In genomic region chr11:117960406-117960805, GRCh38 we compare ENCODE assay signal across 27 cellular contexts. TPM values are rescaled to one million over a fixed set of nuclear protein-coding genes. Genes with fewer than 3 reads are reported as not detected.
DNase-seq lines count a peak whose midpoint lies in the region; ATAC-seq and TF ChIP-seq lines count a peak whose summit lies in the region.
"Had no signal": no experiment of that assay in that cellular context is flagged by ENCODE, and none has a peak within 500 bp of the region (broad histone marks: within the 10 kb centered on the region; RNA-seq: fewer than 3 reads in every experiment).

No MANE protein-coding gene starts in this region.

- peak overlapping the region; percentile 30 for H3K27ac Mint-ChIP-seq in activated T-cell treated with anti-CD3 and anti-CD28 coated beads, Interleukin-2, amount 50 U/mL, for 24 hours
- H3K27ac Mint-ChIP-seq: mesothelial cell of epicardium, type B pancreatic cell had no signal

- intact Hi-C loops in colonic mucosa (cut with DNase I) = no loop called here
- intact Hi-C loops in ovary (cut with DNase I) = no loop called here

- no peak for TF ChIP-seq POLR2A in ovary (IDR thresholded peaks at IDR 0.05)

- no peaks in the 10 kb centered on the region for H3K27me3 ChIP-seq in OCI-LY3 (ENCODE audit: low read depth, low read length)
- no peaks in the 10 kb centered on the region for H3K27me3 ChIP-seq in colonic mucosa
- no peaks in the 10 kb centered on the region for H3K27me3 ChIP-seq in ovary
- H3K27me3 ChIP-seq: brain microvascular endothelial cell had no signal

- no peak overlapping the region for H2AFZ ChIP-seq in OCI-LY3 (ENCODE audit: low read depth, low read length)
- H2AFZ ChIP-seq: PC-9 had no signal

- H3K36me3 ChIP-seq in OCI-LY3 (replicated peaks; ENCODE audit: low read depth, low read length) = peaks cover 19% of the 10 kb centered on the region
- no peaks in the 10 kb centered on the region for H3K36me3 ChIP-seq in colonic mucosa
- no peaks in the 10 kb centered on the region for H3K36me3 ChIP-seq in ovary
- H3K36me3 ChIP-seq: brain microvascular endothelial cell had no signal

- H3K4me2 ChIP-seq in OCI-LY3 (ENCODE audit: low read length) = 0 out of 2 replicates have a peak overlapping the region, but pooled peaks have one; percentile 23
- H3K4me2 ChIP-seq: PC-9 had no signal

- peaks cover 5% of the 10 kb centered on the region for H3K36me3 Mint-ChIP-seq in activated T-cell treated with anti-CD3 and anti-CD28 coated beads, Interleukin-2, amount 50 U/mL, for 24 hours (ENCODE audit: low read depth)
- H3K36me3 Mint-ChIP-seq: mesothelial cell of epicardium, type B pancreatic cell had no signal

- H3K9ac ChIP-seq in OCI-LY3 (ENCODE audit: low read length) = no peak overlapping the region
- H3K9ac ChIP-seq in colonic mucosa (ENCODE audit: low read depth in 2 of 2, low read length in 2 of 2) = no peak overlapping the region

- peak overlapping the region; percentile 10 for H3K4me3 Mint-ChIP-seq in activated T-cell treated with anti-CD3 and anti-CD28 coated beads, Interleukin-2, amount 50 U/mL, for 24 hours
- H3K4me3 Mint-ChIP-seq: mesothelial cell of epicardium, type B pancreatic cell had no signal

- WGBS in ovary, 3 donors = 72 to 90% (median 82%) methylated on average over 1 of the region's 1 CpG

- no peaks in the 10 kb centered on the region for H4K20me1 ChIP-seq in OCI-LY3 (ENCODE audit: insufficient read depth, low read length)

- peaks cover 10% of the 10 kb centered on the region for H3K9me3 Mint-ChIP-seq in activated T-cell treated with anti-CD3 and anti-CD28 coated beads, Interleukin-2, amount 50 U/mL, for 24 hours

- H3K4me1 ChIP-seq in OCI-LY3 (ENCODE audit: low read length) (peaks cover 15% of the 10 kb centered on the region), colonic mucosa (no peaks in the 10 kb centered on the region), ovary (ENCODE audit: insufficient read depth) (no peaks in the 10 kb centered on the region)

- DNase-seq in activated T-cell treated with anti-CD3 and anti-CD28 coated beads, Interleukin-2, amount 50 U/mL, for 24 hours = no peak
- DNase-seq in activated T-cell treated with anti-CD3 and anti-CD28 coated beads, Interleukin-2, amount 50 U/mL, for 48 hours = no peak
- peak; percentile 6 for DNase-seq in GM13977 (ENCODE audit: low spot score)
- DNase-seq in colonic mucosa = no peak
- DNase-seq in ovary = no peak
- DNase-seq: brain microvascular endothelial cell; effector CD8-positive, alpha-beta T cell; kidney; naive thymus-derived CD4-positive, alpha-beta T cell; NCI-H1092 treated with DMSO at 0.1 percent for 48 hours; NCI-H187; NCI-H2171; NCI-H510A treated with DMSO at 0.1 percent for 48 hours; PC-9; stimulated activated CD8-positive, alpha-beta memory T cell treated with anti-CD3 and anti-CD28 coated beads, Interleukin-4, amount 100 ng/mL, for 48 hours; T-helper 9 cell had no signal

- no peaks in the 10 kb centered on the region for H3K79me2 ChIP-seq in OCI-LY3 (ENCODE audit: low read length)

- TF ChIP-seq CTCF in GM13977 (IDR thresholded peaks at IDR 0.05; ENCODE audit: extremely low read depth, insufficient read depth, missing control alignments) = no peak
- no peak for TF ChIP-seq CTCF in OCI-LY3 (IDR thresholded peaks at IDR 0.05; ENCODE audit: low read depth, low read length)
- TF ChIP-seq CTCF in colonic mucosa (IDR thresholded peaks at IDR 0.05) = no peak
- no peak for TF ChIP-seq CTCF in ovary (IDR thresholded peaks at IDR 0.05)

- H3K27ac ChIP-seq in OCI-LY3 (ENCODE audit: low read length) (no peak overlapping the region), colonic mucosa (peak overlapping the region; percentile 30), ovary (no peak overlapping the region)
- H3K27ac ChIP-seq: brain microvascular endothelial cell, PC-9 had no signal

- no peak for ATAC-seq in HG03159 (IDR thresholded peaks at IDR 0.05; ENCODE audit: unreplicated experiment)
- ATAC-seq: naive thymus-derived CD4-positive, alpha-beta T cell; Right ventricle myocardium inferior; SK-N-SH treated with all-trans-retinoic acid at 6 μM for 48 hours had no signal

- H3K4me3 ChIP-seq in OCI-LY3 (ENCODE audit: low read length) (no peak overlapping the region), colonic mucosa (no peak overlapping the region), ovary (no peak overlapping the region)
- H3K4me3 ChIP-seq: PC-9, skin epidermis had no signal

- no peaks in the 10 kb centered on the region for H3K27me3 Mint-ChIP-seq in activated T-cell treated with anti-CD3 and anti-CD28 coated beads, Interleukin-2, amount 50 U/mL, for 24 hours
- H3K27me3 Mint-ChIP-seq: naive thymus-derived CD4-positive, alpha-beta T cell had no signal

- H3K4me1 Mint-ChIP-seq in activated T-cell treated with anti-CD3 and anti-CD28 coated beads, Interleukin-2, amount 50 U/mL, for 24 hours (ENCODE audit: low read depth) = peaks cover 33% of the 10 kb centered on the region
- H3K4me1 Mint-ChIP-seq: mesothelial cell of epicardium had no signal

- H3K9me3 ChIP-seq in OCI-LY3 (ENCODE audit: insufficient read depth, low read length) = 0 out of 2 replicates have a peak, but pooled peaks cover 9% of the 10 kb centered on the region
- H3K9me3 ChIP-seq in colonic mucosa = no peaks in the 10 kb centered on the region
- H3K9me3 ChIP-seq in ovary = no peaks in the 10 kb centered on the region

- TF ChIP-seq EP300 in ovary (IDR thresholded peaks at IDR 0.05) = no peak

- in situ Hi-C loops in GM13977 (cut with MboI; ENCODE audit: low pct_unique_long_range_greater_than_20kb, low sequenced_read_pairs, unreplicated experiment) = no loop called here

RNA-seq across cellular contexts. Expression of gene IL10RA, which starts 25.8 kb away (rescaled TPM):
- total RNA-seq in colonic mucosa = 1 to 10 TPM; 4.4 to 9.8 TPM
- 10 to 100 TPM in 1 of 7 donors, 1 to 10 TPM in 6; 2.0 to 13.7 (median 6.7) TPM for total RNA-seq in ovary
- polyA plus RNA-seq in ovary = 10 to 100 TPM in 1 of 2 donors, 1 to 10 TPM in 1; 2.6 to 14.1 TPM
- total RNA-seq: fibroblast of villous mesenchyme, G401, PC-9 had no signal
- polyA plus RNA-seq: BJ had no signal

RNA-seq across cellular contexts. Expression of gene TMPRSS13, which starts 31.2 kb away (rescaled TPM):
- 1 to 10 TPM; 1.5 to 1.6 TPM for total RNA-seq in colonic mucosa
- 1 to 10 TPM in 1 of 7 donors, under 1 TPM in 4, not detected in 2; 0.12 to 2.0 (median 0.24) TPM for total RNA-seq in ovary
- polyA plus RNA-seq in ovary = under 1 TPM; 0.05 to 0.22 TPM
- total RNA-seq: chondrocyte, fibroblast of villous mesenchyme, G401, Right ventricle myocardium inferior had no signal
- polyA plus RNA-seq: BJ had no signal
